8 cellular contexts compared by ENCODE assay signal in the genomic region with DNA sequence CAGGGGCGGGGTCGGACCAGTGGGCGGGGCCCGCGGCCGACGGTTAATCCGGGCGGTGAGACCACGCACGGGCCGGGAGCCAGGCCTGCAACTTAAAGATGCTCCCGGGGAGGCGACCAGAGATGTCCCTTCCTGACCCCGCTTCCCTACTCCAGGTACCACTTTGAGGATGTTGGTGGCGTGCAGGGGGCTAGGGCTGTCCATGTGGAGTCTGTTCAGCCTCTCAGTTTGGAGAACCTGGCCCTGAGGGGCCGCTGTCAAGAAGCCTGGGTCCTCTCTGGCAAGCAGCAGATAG. TPM values are rescaled to one million over a fixed set of nuclear protein-coding genes. Genes with fewer than 3 reads are reported as not detected.
A peak's percentile ranks its signal among the peaks of the same experiment; 100 is the strongest.
DNase-seq lines count a peak whose midpoint lies in the region; ATAC-seq and TF ChIP-seq lines count a peak whose summit lies in the region.

No MANE protein-coding gene starts in this region.

- H3K27ac ChIP-seq in VCaP (peak overlapping the region; percentile 86), sigmoid colon (peak overlapping the region; percentile 92 to 97 (median 95))

- no peaks in the 10 kb centered on the region for H3K9me3 ChIP-seq in sigmoid colon

- intact Hi-C loops in sigmoid colon (cut with DNase I), result no loop called here

- no peak for TF ChIP-seq POLR2A in sigmoid colon (IDR thresholded peaks at IDR 0.05)

- no peak for TF ChIP-seq EP300 in sigmoid colon (IDR thresholded peaks at IDR 0.05)

- TF ChIP-seq CTCF in VCaP (conservative IDR thresholded peaks at IDR 0.05) (no peak), foreskin fibroblast (IDR thresholded peaks at IDR 0.05; ENCODE audit: low read depth, low read length) (no peak), sigmoid colon (IDR thresholded peaks at IDR 0.05) (no peak)

- H3K4me3 ChIP-seq in foreskin fibroblast (ENCODE audit: low read depth in 1 of 2, low read length in 2 of 2), result peak overlapping the region; percentile 94 to 96
- H3K4me3 ChIP-seq in sigmoid colon, result peak overlapping the region; percentile 72 to 84 (median 78)

- 6 to 7% methylated on average over 17 of the region's 17 CpGs for WGBS in sigmoid colon, 2 donors

- ATAC-seq in GM19467 (IDR thresholded peaks at IDR 0.05; ENCODE audit: unreplicated experiment), result no peak
- ATAC-seq in GM19328 (IDR thresholded peaks at IDR 0.05; ENCODE audit: unreplicated experiment), result no peak

- peak; percentile 24 to 43 for DNase-seq in stimulated activated CD4-positive, alpha-beta T cell treated with anti-CD3 and anti-CD28 coated beads, Interleukin-1b, Interleukin-23, amount 100 ng/mL, for 1 hour (ENCODE audit: low read depth in 2 of 2)
- DNase-seq in stimulated activated CD4-positive, alpha-beta T cell treated with anti-CD3 and anti-CD28 coated beads, Interleukin-12 subunit alpha, Interleukin-12 subunit beta, amount 100 ng/mL, for 4 hours, result no peak
- no peak for DNase-seq in foreskin fibroblast
- DNase-seq in sigmoid colon, result no peak
- DNase-seq in C1 segment of cervical spinal cord (lab: John Stamatoyannopoulos, UW), result no peak

- H3K36me3 ChIP-seq in sigmoid colon, result no peaks in the 10 kb centered on the region

- peaks cover 0 to 18% (median 15%) of the 10 kb centered on the region in 4 donors for H3K4me1 ChIP-seq in sigmoid colon

- no peaks in the 10 kb centered on the region for H3K27me3 ChIP-seq in sigmoid colon

RNA-seq across cellular contexts. Expression of gene RANGRF, which starts 0.6 kb away (rescaled TPM):
- 10 to 100 TPM; 27.1 to 46.6 (median 30.8) TPM for total RNA-seq in sigmoid colon
- 10 to 100 TPM; 20.8 to 44.8 (median 24.6) TPM for polyA plus RNA-seq in sigmoid colon

RNA-seq across cellular contexts. Expression of gene SLC25A35, which starts 6.2 kb away (rescaled TPM):
- total RNA-seq in sigmoid colon, result 1 to 10 TPM; 1.8 to 5.0 (median 4.2) TPM
- polyA plus RNA-seq in sigmoid colon, result 1 to 10 TPM; 3.6 to 8.5 (median 4.9) TPM

RNA-seq across cellular contexts. Expression of gene ARHGEF15, which starts 21.0 kb away (rescaled TPM):
- total RNA-seq in sigmoid colon, result 1 to 10 TPM; 1.1 to 4.9 (median 2.8) TPM
- polyA plus RNA-seq in sigmoid colon, result 1 to 10 TPM in 2 of 3 donors, under 1 TPM in 1; 0.46 to 8.9 (median 1.2) TPM

RNA-seq across cellular contexts. Expression of gene PFAS, which starts 40.0 kb away (rescaled TPM):
- total RNA-seq in sigmoid colon, result 10 to 100 TPM in 1 of 4 donors, 1 to 10 TPM in 3; 4.6 to 10.2 (median 6.9) TPM
- polyA plus RNA-seq in sigmoid colon, result 10 to 100 TPM in 1 of 3 donors, 1 to 10 TPM in 2; 1.4 to 22.2 (median 1.8) TPM

RNA-seq across cellular contexts. Expression of gene CTC1, which starts 41.2 kb away (rescaled TPM):
- total RNA-seq in sigmoid colon, result 10 to 100 TPM; 14.6 to 19.9 (median 16.7) TPM
- polyA plus RNA-seq in sigmoid colon, result 10 to 100 TPM in 2 of 3 donors, 1 to 10 TPM in 1; 3.7 to 34.2 (median 13.2) TPM

Comparison
In these comparisons a context has a peak if more than half of its experiments do, and no peak if none do; other contexts are left out.
1. DNase-seq: peak in stimulated activated CD4-positive, alpha-beta T cell treated with anti-CD3 and anti-CD28 coated beads, Interleukin-1b, Interleukin-23, amount 100 ng/mL, for 1 hour (2 of 2); none in stimulated activated CD4-positive, alpha-beta T cell treated with anti-CD3 and anti-CD28 coated beads, Interleukin-12 subunit alpha, Interleukin-12 subunit beta, amount 100 ng/mL, for 4 hours (single experiment), foreskin fibroblast (0 of 2), sigmoid colon (single experiment) and C1 segment of cervical spinal cord (0 of 14).